In genomic region chr9:17019398-17019797, GRCh38 we compare ENCODE assay signal across 17 cellular contexts.
DNase-seq lines count a peak whose midpoint lies in the region; TF ChIP-seq lines count a peak whose summit lies in the region.
"Had no signal": no experiment of that assay in that cellular context is flagged by ENCODE, and none has a peak within 500 bp of the region (broad histone marks: within the 10 kb centered on the region; RNA-seq: fewer than 3 reads in every experiment).

No MANE protein-coding gene starts in this region.

- H3K36me3 ChIP-seq in HEK293 (ENCODE audit: control insufficient read depth in 2 of 2, insufficient read depth in 1 of 2, low read length in 2 of 2), result no peaks in the 10 kb centered on the region
- H3K36me3 ChIP-seq in adipocyte (ENCODE audit: control insufficient read depth, insufficient read depth, low read length, severe bottlenecking), result no peaks in the 10 kb centered on the region
- H3K36me3 ChIP-seq in suprapubic skin, result no peaks in the 10 kb centered on the region

- no peak for TF ChIP-seq POLR2A in suprapubic skin (IDR thresholded peaks at IDR 0.05)

- no peak overlapping the region for H3K4me3 ChIP-seq in HEK293 (ENCODE audit: low read depth, low read length)
- H3K4me3 ChIP-seq in adipocyte (ENCODE audit: low read length), result peak overlapping the region; percentile 17
- H3K4me3 ChIP-seq in fibroblast of the aortic adventitia (ENCODE audit: low read depth, low read length), result no peak overlapping the region
- no peak overlapping the region for H3K4me3 ChIP-seq in suprapubic skin
- H3K4me3 ChIP-seq: GM23248 had no signal

- H3K27ac ChIP-seq in HEK293 (ENCODE audit: extremely low read depth, low read depth, low read length), result no peak overlapping the region
- H3K27ac ChIP-seq in suprapubic skin, result peak overlapping the region; percentile 57
- H3K27ac ChIP-seq: C4-2B, HL-60 had no signal

- no peaks in the 10 kb centered on the region for H3K4me1 ChIP-seq in HEK293 (ENCODE audit: control insufficient read depth, insufficient read depth, low read length)
- peaks cover 24% of the 10 kb centered on the region for H3K4me1 ChIP-seq in adipocyte (ENCODE audit: control insufficient read depth, insufficient read depth, low read length)
- H3K4me1 ChIP-seq in suprapubic skin, result peaks cover 24% of the 10 kb centered on the region

- no peaks in the 10 kb centered on the region for H3K9me3 ChIP-seq in HEK293 (ENCODE audit: control insufficient read depth, insufficient read depth, low read depth, low read length)
- H3K9me3 ChIP-seq in adipocyte (ENCODE audit: control insufficient read depth, low read length), result no peaks in the 10 kb centered on the region
- no peaks in the 10 kb centered on the region for H3K9me3 ChIP-seq in suprapubic skin

- CTCF ChIA-PET in HEK293 (lab: Yijun Ruan, JAX), result no interaction called here

- TF ChIP-seq CTCF in HEK293 (tag by site-specific recombination; IDR thresholded peaks at IDR 0.05) (no peak), fibroblast of the aortic adventitia (IDR thresholded peaks at IDR 0.05; ENCODE audit: insufficient read depth, low read length) (no peak), suprapubic skin (IDR thresholded peaks at IDR 0.05) (no peak)

- POLR2A ChIA-PET in HEK293 (lab: Yijun Ruan, JAX), result no interaction called here

- H3K27me3 ChIP-seq in adipocyte (replicated peaks; ENCODE audit: control insufficient read depth, insufficient read depth, low read length) (no peaks in the 10 kb centered on the region), suprapubic skin (no peaks in the 10 kb centered on the region)

- no peak overlapping the region for H3K9ac ChIP-seq in adipocyte (ENCODE audit: low read length)

- TF ChIP-seq EP300 in suprapubic skin (IDR thresholded peaks at IDR 0.05), result no peak

- no peak for DNase-seq in adipocyte (ENCODE audit: low read depth)
- DNase-seq in fibroblast of the aortic adventitia (ENCODE audit: low read depth), result peak; percentile 22
- no peak for DNase-seq in suprapubic skin (ENCODE audit: low spot score in 2 of 2)
- DNase-seq in NCI-H128 (lab: John Stamatoyannopoulos, UW; ENCODE audit: unreplicated experiment), result no peak
- no peak for DNase-seq in COLO829 (ENCODE audit: low spot score)
- DNase-seq in NCI-H2227 treated with DMSO at 0.1 percent for 48 hours (lab: John Stamatoyannopoulos, UW), result no peak
- DNase-seq: 8988T; ACHN; CD4-positive, alpha-beta memory T cell; COR-L47; DMS153; DMS79 treated with DMSO at 0.1 percent for 48 hours; EL; GM23248 had no signal

TF ChIP-seq in HEK293, 187 proteins besides CTCF, POLR2A, EP300 and RAD21:
- 0 out of 2 replicates have a peak, but pooled peaks have one; percentile 47 for TF ChIP-seq TRIM28 (IDR thresholded peaks at IDR 0.05; ENCODE audit: borderline replicate concordance, low read length)
- TF ChIP-seq ZNF624 (tag by site-specific recombination; IDR thresholded peaks at IDR 0.05), result no peak
TF ChIP-seq in HEK293: peak in this region for 1.
